ENCODE assay signal across 8 cellular contexts in the genomic region with DNA sequence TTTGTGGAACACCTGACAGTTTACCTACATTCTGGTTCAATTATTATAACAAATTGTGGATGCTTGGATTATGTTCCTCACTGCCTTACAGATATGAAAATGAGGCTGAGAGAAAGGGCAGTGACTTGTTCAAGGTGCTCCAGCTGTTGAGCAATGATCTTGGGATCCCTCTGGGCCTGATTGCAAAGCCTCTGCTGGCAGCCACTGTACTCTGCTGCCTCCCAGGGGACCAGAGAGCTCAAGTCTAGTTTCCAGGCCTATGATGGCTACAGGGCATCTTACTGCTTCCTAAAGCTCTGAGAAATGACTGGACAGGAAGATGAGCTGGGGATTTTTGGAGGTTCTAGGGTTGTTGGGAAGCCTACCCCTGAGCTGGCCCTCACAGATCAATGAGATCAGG. TPM values are rescaled to one million over a fixed set of nuclear protein-coding genes. Genes with fewer than 3 reads are reported as not detected.
A peak's percentile ranks its signal among the peaks of the same experiment; 100 is the strongest.
DNase-seq lines count a peak whose midpoint lies in the region; ATAC-seq lines count a peak whose summit lies in the region.

No MANE protein-coding gene starts in this region.

- peak; percentile 55 for DNase-seq in AG08395 (ENCODE audit: low spot score)
- peak; percentile 76 for DNase-seq in SK-MEL-5 (ENCODE audit: low read depth, low spot score)
- peak; percentile 71 for DNase-seq in islet precursor cell
- no peak for DNase-seq in mucosa of gallbladder (ENCODE audit: low spot score)
- no peak for DNase-seq in NCI-H146 (lab: John Stamatoyannopoulos, UW)
- DNase-seq in NCI-H1436 (lab: John Stamatoyannopoulos, UW): no peak

- in situ Hi-C loops in SK-MEL-5 (cut with HindIII; ENCODE audit: low pct_unique_long_range_greater_than_20kb, low sequenced_read_pairs): no loop called here

- ATAC-seq in GM18867 (IDR thresholded peaks at IDR 0.05; ENCODE audit: unreplicated experiment): peak; percentile 58
- ATAC-seq in HG03064 (IDR thresholded peaks at IDR 0.05; ENCODE audit: low read depth, unreplicated experiment): peak; percentile 84

RNA-seq across cellular contexts. Expression of gene SHC4, which starts 2.3 kb away (rescaled TPM):
- total RNA-seq in SK-MEL-5 (2014; rRNA removed; shearing (Covaris generic)): 20.9 and 21.3 TPM in 2 replicates
- 13.8 and 19.4 TPM in 2 replicates for polyA plus RNA-seq in SK-MEL-5 (2015; cell fraction: cytosol; rRNA removed)
- 15.4 and 22.4 TPM in 2 replicates for polyA plus RNA-seq in SK-MEL-5 (2015; cell fraction: nucleus; rRNA removed)
- 3.7 TPM for total RNA-seq in mucosa of gallbladder

Comparison
In these comparisons a context has a peak if more than half of its experiments do, and no peak if none do; other contexts are left out.
1. DNase-seq: peak in AG08395 (single experiment), SK-MEL-5 (single experiment) and islet precursor cell (single experiment); none in mucosa of gallbladder (single experiment), NCI-H146 (single experiment) and NCI-H1436 (single experiment).